26 cellular contexts compared by ENCODE assay signal in the genomic region with DNA sequence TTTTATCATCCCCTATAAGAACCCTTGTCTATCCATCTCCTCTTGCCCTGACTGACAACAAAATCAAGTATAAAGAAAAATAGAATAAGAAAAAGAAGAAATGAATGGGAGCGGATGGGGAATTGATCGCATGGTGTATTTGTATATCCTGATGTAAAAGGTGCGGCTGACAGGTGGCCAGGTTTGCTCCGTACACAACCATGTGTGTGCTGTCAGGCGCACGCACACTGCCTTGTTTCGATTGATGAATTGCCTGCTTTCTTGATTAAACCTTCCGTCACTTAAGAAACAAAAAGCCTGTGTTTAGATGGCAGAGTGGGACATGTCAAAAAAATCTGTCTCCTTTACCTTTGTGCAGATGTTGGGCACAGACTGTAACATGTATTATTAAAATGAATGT.
"Had no signal": no experiment of that assay in that cellular context is flagged by ENCODE, and none has a peak within 500 bp of the region (broad histone marks: within the 10 kb centered on the region; RNA-seq: fewer than 3 reads in every experiment).

No MANE protein-coding gene starts in this region.

- H3K4me3 ChIP-seq: breast epithelium, gastroesophageal sphincter, hepatocyte, pancreas, psoas muscle, sigmoid colon, upper lobe of left lung, vagina had no signal

- H3K4me1 ChIP-seq: breast epithelium, gastroesophageal sphincter, pancreas, psoas muscle, vagina had no signal

- H3K36me3 Mint-ChIP-seq: activated naive CD4-positive, alpha-beta T cell treated with anti-CD3 and anti-CD28 coated beads, Interleukin-2, amount 50 U/mL, for 24 hours had no signal

- DNase-seq: activated CD4-positive, alpha-beta memory T cell treated with anti-CD3 and anti-CD28 coated beads, Interleukin-2, amount 10 ng/mL, durations not matched to agents 7 days and 5 days; activated CD4-positive, alpha-beta T cell treated with anti-CD3 and anti-CD28 coated beads, Interleukin-2, amount 10 ng/mL, durations not matched to agents 24 days and 14 days; activated CD4-positive, CD25-positive, alpha-beta regulatory T cell treated with anti-CD3 and anti-CD28 coated beads, Interleukin-2, amount 50 U/mL, for 72 hours; activated naive CD8-positive, alpha-beta T cell treated with anti-CD3 and anti-CD28 coated beads, Interleukin-2, amount 50 U/mL, for 24 hours; activated T-cell treated with anti-CD3 and anti-CD28 coated beads, Interleukin-2, amount 50 U/mL, for 48 hours; amygdala; central memory CD4-positive, alpha-beta T cell; kidney; left colon; mammary epithelial cell; pancreas; psoas muscle; sigmoid colon; stimulated activated CD4-positive, alpha-beta T cell treated with anti-CD3 and anti-CD28 coated beads, Interleukin-4, amount 100 ng/mL, for 24 hours; stimulated activated naive CD8-positive, alpha-beta T cell treated with anti-CD3 and anti-CD28 coated beads, Interleukin-15, amount 100 ng/mL, for 72 hours; substantia nigra; T1000 had no signal

- H3K27ac Mint-ChIP-seq: activated CD4-positive, alpha-beta memory T cell treated with anti-CD3 and anti-CD28 coated beads, Interleukin-2, amount 10 ng/mL, durations not matched to agents 7 days and 5 days; activated CD4-positive, alpha-beta T cell treated with anti-CD3 and anti-CD28 coated beads, Interleukin-2, amount 10 ng/mL, durations not matched to agents 24 days and 14 days; activated naive CD4-positive, alpha-beta T cell treated with anti-CD3 and anti-CD28 coated beads, Interleukin-2, amount 50 U/mL, for 24 hours; activated naive CD8-positive, alpha-beta T cell treated with anti-CD3 and anti-CD28 coated beads, Interleukin-2, amount 50 U/mL, for 24 hours; activated T-helper 2 cell treated with anti-CD3 and anti-CD28 coated beads, Interferon-gamma antibody, Interleukin-2, Interleukin-4, amounts not matched to agents 10 μg/mL and 5 μg/mL and 100 μg/mL, durations not matched to agents 14 hours and 24 hours and 36 hours; nephron had no signal

- H3K27me3 Mint-ChIP-seq: activated naive CD4-positive, alpha-beta T cell treated with anti-CD3 and anti-CD28 coated beads, Interleukin-2, amount 50 U/mL, for 24 hours; activated naive CD8-positive, alpha-beta T cell treated with anti-CD3 and anti-CD28 coated beads, Interleukin-2, amount 50 U/mL, for 24 hours; stimulated activated naive CD8-positive, alpha-beta T cell treated with anti-CD3 and anti-CD28 coated beads, Interleukin-15, amount 100 ng/mL, for 72 hours had no signal

- H3K4me3 Mint-ChIP-seq: activated CD4-positive, alpha-beta memory T cell treated with anti-CD3 and anti-CD28 coated beads, Interleukin-2, amount 10 ng/mL, durations not matched to agents 7 days and 5 days; activated CD4-positive, alpha-beta T cell treated with anti-CD3 and anti-CD28 coated beads, Interleukin-2, amount 10 ng/mL, durations not matched to agents 24 days and 14 days; activated naive CD4-positive, alpha-beta T cell treated with anti-CD3 and anti-CD28 coated beads, Interleukin-2, amount 50 U/mL, for 24 hours; activated naive CD8-positive, alpha-beta T cell treated with anti-CD3 and anti-CD28 coated beads, Interleukin-2, amount 50 U/mL, for 24 hours; nephron; stimulated activated memory B cell treated with anti-CD40 and anti-IgM and Interleukin-4, amounts not matched to agents 10 μg/mL and 1 μg/mL and 100 μg/mL, for 72 hours; stimulated activated naive CD8-positive, alpha-beta T cell treated with anti-CD3 and anti-CD28 coated beads, Interleukin-15, amount 100 ng/mL, for 72 hours had no signal

- H3K36me3 ChIP-seq: breast epithelium, pancreas, vagina had no signal

- H3K27me3 ChIP-seq: breast epithelium, gastroesophageal sphincter, hepatocyte, pancreas, sigmoid colon, upper lobe of left lung, vagina had no signal

- H3K9me3 Mint-ChIP-seq: activated CD4-positive, alpha-beta memory T cell treated with anti-CD3 and anti-CD28 coated beads, Interleukin-2, amount 10 ng/mL, durations not matched to agents 7 days and 5 days; activated CD4-positive, alpha-beta T cell treated with anti-CD3 and anti-CD28 coated beads, Interleukin-2, amount 10 ng/mL, durations not matched to agents 24 days and 14 days; activated naive CD4-positive, alpha-beta T cell treated with anti-CD3 and anti-CD28 coated beads, Interleukin-2, amount 50 U/mL, for 24 hours; activated naive CD8-positive, alpha-beta T cell treated with anti-CD3 and anti-CD28 coated beads, Interleukin-2, amount 50 U/mL, for 24 hours; activated T-helper 2 cell treated with anti-CD3 and anti-CD28 coated beads, Interferon-gamma antibody, Interleukin-2, Interleukin-4, amounts not matched to agents 10 μg/mL and 5 μg/mL and 100 μg/mL, durations not matched to agents 14 hours and 24 hours and 36 hours; nephron; stimulated activated memory B cell treated with anti-CD40 and anti-IgM and Interleukin-4, amounts not matched to agents 10 μg/mL and 1 μg/mL and 100 μg/mL, for 72 hours; stimulated activated naive CD8-positive, alpha-beta T cell treated with anti-CD3 and anti-CD28 coated beads, Interleukin-15, amount 100 ng/mL, for 72 hours had no signal

- ATAC-seq: activated naive CD8-positive, alpha-beta T cell treated with anti-CD3 and anti-CD28 coated beads, Interleukin-2, amount 50 U/mL, for 24 hours; gastroesophageal sphincter; left colon; pancreas; psoas muscle; stimulated activated memory B cell treated with anti-CD40 and anti-IgM and Interleukin-4, amounts not matched to agents 10 μg/mL and 1 μg/mL and 100 μg/mL, for 72 hours; stimulated activated naive CD8-positive, alpha-beta T cell treated with anti-CD3 and anti-CD28 coated beads, Interleukin-15, amount 100 ng/mL, for 72 hours had no signal

- H3K27ac ChIP-seq: breast epithelium, gastroesophageal sphincter, hepatocyte, pancreas, psoas muscle, sigmoid colon, upper lobe of left lung, vagina had no signal

- H3K9me3 ChIP-seq: breast epithelium, gastroesophageal sphincter, pancreas, psoas muscle, sigmoid colon, upper lobe of left lung, vagina had no signal

- H3K4me1 Mint-ChIP-seq: activated CD4-positive, alpha-beta T cell treated with anti-CD3 and anti-CD28 coated beads, Interleukin-2, amount 10 ng/mL, durations not matched to agents 24 days and 14 days had no signal
